8 cellular contexts compared by ENCODE assay signal in the genomic region with DNA sequence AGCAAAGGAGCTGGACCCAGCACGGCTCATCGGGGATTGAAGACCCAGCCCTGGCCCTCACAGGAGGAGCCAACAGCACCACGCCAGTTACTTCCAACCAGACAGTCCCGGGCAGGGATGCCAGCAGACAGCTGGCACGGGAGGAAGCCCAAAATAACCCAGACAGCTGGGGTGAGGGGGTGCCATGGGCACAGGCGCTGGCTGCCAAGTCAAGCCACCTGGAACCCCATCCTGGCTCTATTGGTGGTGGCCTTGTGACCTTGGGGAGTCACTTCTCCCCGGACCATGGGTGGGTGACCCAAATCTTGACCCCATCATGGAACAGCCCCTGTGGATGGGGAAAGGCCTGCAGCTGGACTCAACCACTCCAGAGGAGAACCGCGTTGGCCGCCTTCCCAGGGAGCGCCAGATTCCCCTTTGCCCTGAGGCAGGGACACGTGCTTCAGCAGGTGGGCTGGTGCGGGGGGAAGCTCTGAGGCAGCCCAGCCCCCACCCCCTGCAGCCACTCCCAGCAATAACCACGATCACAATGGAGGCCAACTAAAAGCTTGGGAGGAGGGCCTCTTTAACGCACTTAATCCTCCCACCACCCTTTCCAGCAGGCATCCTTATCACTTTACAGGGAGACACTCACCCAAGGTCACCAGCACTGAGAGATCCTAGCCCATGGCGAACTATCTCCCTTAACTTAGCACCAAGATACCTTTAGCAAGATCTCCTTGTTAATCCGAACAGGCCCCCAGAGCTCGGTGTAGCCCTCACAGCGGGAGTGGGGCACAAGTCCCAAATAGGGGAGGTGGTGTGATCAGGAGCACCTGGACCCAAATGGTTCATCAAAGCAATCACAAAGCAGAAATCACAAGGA. TPM values are rescaled to one million over a fixed set of nuclear protein-coding genes. Genes with fewer than 3 reads are reported as not detected.
DNase-seq lines count a peak whose midpoint lies in the region; ATAC-seq and TF ChIP-seq lines count a peak whose summit lies in the region.

No MANE protein-coding gene starts in this region.

- 46 to 64% methylated on average over 7 to 18 of the region's 19 CpGs for WGBS in upper lobe of left lung, 2 donors

- H3K4me3 Mint-ChIP-seq in effector memory CD8-positive, alpha-beta T cell: peak overlapping the region; percentile 81 to 83

- H3K9me3 Mint-ChIP-seq in effector memory CD8-positive, alpha-beta T cell: no peaks in the 10 kb centered on the region

- H3K36me3 Mint-ChIP-seq in effector memory CD8-positive, alpha-beta T cell (ENCODE audit: insufficient read depth): peaks cover 74% of the 10 kb centered on the region

- TF ChIP-seq EP300 in upper lobe of left lung (IDR thresholded peaks at IDR 0.05): no peak

- H3K4me1 Mint-ChIP-seq in effector memory CD8-positive, alpha-beta T cell (ENCODE audit: low read depth in 2 of 2): peaks cover 51 to 53% of the 10 kb centered on the region in 2 donors

- TF ChIP-seq CTCF in mucosa of descending colon (IDR thresholded peaks at IDR 0.05) (no peak), upper lobe of left lung (IDR thresholded peaks at IDR 0.05) (no peak)

- DNase-seq in stimulated activated CD4-positive, alpha-beta T cell treated with anti-CD3 and anti-CD28 coated beads, Interleukin-15, amount 100 ng/mL, for 24 hours: peak; percentile 3
- no peak for DNase-seq in stimulated activated CD4-positive, alpha-beta T cell treated with anti-CD3 and anti-CD28 coated beads, Interleukin-2, amount 100 ng/mL, for 48 hours
- DNase-seq in RPMI7951 (ENCODE audit: low read depth) (peak; percentile 90), mucosa of descending colon (peak; percentile 89 to 92 (median 90)), upper lobe of left lung (peak in 1 of 2 donors; percentile 60), iPS-NIHi11 (ENCODE audit: low spot score) (no peak)
- no peak for DNase-seq in effector memory CD8-positive, alpha-beta T cell

- H3K4me3 ChIP-seq in mucosa of descending colon: no peak overlapping the region
- peak overlapping the region in 2 of 4 donors; percentile 77 to 85 for H3K4me3 ChIP-seq in upper lobe of left lung

- peaks cover 3% of the 10 kb centered on the region for H3K36me3 ChIP-seq in mucosa of descending colon (ENCODE audit: low read depth)
- H3K36me3 ChIP-seq in upper lobe of left lung: peaks cover 0 to 13% (median 11%) of the 10 kb centered on the region in 4 donors

- intact Hi-C loops in mucosa of descending colon (cut with DNase I, micrococcal nuclease): no loop called here

- H3K9me3 ChIP-seq in mucosa of descending colon: no peaks in the 10 kb centered on the region
- no peaks in the 10 kb centered on the region for H3K9me3 ChIP-seq in upper lobe of left lung

- no peaks in the 10 kb centered on the region for H3K27me3 ChIP-seq in upper lobe of left lung

- H3K27ac ChIP-seq in upper lobe of left lung: peak overlapping the region; percentile 96 to 100 (median 98)

- peak overlapping the region; percentile 82 to 88 for H3K27ac Mint-ChIP-seq in effector memory CD8-positive, alpha-beta T cell

- ATAC-seq in effector memory CD8-positive, alpha-beta T cell (replicated peaks): no peak
- ATAC-seq in mucosa of descending colon: peak; percentile 3
- ATAC-seq in upper lobe of left lung (ENCODE audit: low FRiP score in 2 of 2): no peak
- no peak for ATAC-seq in GM21717 (IDR thresholded peaks at IDR 0.05; ENCODE audit: unreplicated experiment)

- TF ChIP-seq POLR2A in upper lobe of left lung (IDR thresholded peaks at IDR 0.05): no peak

- H3K4me1 ChIP-seq in mucosa of descending colon (ENCODE audit: low read depth) (peaks cover 57% of the 10 kb centered on the region), upper lobe of left lung (peaks cover 60 to 67% (median 62%) of the 10 kb centered on the region in 4 donors)

- no peaks in the 10 kb centered on the region for H3K27me3 Mint-ChIP-seq in effector memory CD8-positive, alpha-beta T cell

RNA-seq across cellular contexts. Expression of gene RHOF, which starts 4.7 kb away (rescaled TPM):
- 1.1 and 1.5 TPM in 2 replicates for total RNA-seq in RPMI7951 (2014; rRNA removed; shearing (Covaris generic))
- 10 to 100 TPM; 45.5 to 86.7 (median 83.2) TPM for total RNA-seq in mucosa of descending colon
- 100 to 1,000 TPM in 2 of 6 donors, 10 to 100 TPM in 4; 33.5 to 145 (median 45.5) TPM for total RNA-seq in upper lobe of left lung

RNA-seq across cellular contexts. Expression of gene SETD1B, which starts 5.6 kb away (rescaled TPM):
- total RNA-seq in RPMI7951 (2014; rRNA removed; shearing (Covaris generic)): 0.96 and 1.1 TPM in 2 replicates
- total RNA-seq in mucosa of descending colon: 10 to 100 TPM; 23.8 to 38.3 (median 27.5) TPM
- 10 to 100 TPM in 5 of 6 donors, 1 to 10 TPM in 1; 9.3 to 47.1 (median 20.4) TPM for total RNA-seq in upper lobe of left lung

Comparison
In these comparisons a context has a peak if more than half of its experiments do, and no peak if none do; other contexts are left out.
1. DNase-seq: peak in stimulated activated CD4-positive, alpha-beta T cell treated with anti-CD3 and anti-CD28 coated beads, Interleukin-15, amount 100 ng/mL, for 24 hours (single experiment), RPMI7951 (single experiment) and mucosa of descending colon (3 of 3); none in stimulated activated CD4-positive, alpha-beta T cell treated with anti-CD3 and anti-CD28 coated beads, Interleukin-2, amount 100 ng/mL, for 48 hours (0 of 2), effector memory CD8-positive, alpha-beta T cell (0 of 3) and iPS-NIHi11 (single experiment).
2. RNA of gene RHOF, which starts 4.7 kb away (total RNA-seq): 45.5 to 86.7 TPM in mucosa of descending colon and 33.5 to 145 TPM in upper lobe of left lung; 1.1 to 1.5 TPM in RPMI7951; every median in the first group is over 10 times any median in the second.